ENCODE assay signal across 20 cellular contexts in genomic region chr7:116518971-116519370, GRCh38. TPM values are rescaled to one million over a fixed set of nuclear protein-coding genes. Genes with fewer than 3 reads are reported as not detected.
DNase-seq lines count a peak whose midpoint lies in the region; ATAC-seq and TF ChIP-seq lines count a peak whose summit lies in the region.
"Had no signal": no experiment of that assay in that cellular context is flagged by ENCODE, and none has a peak within 500 bp of the region (broad histone marks: within the 10 kb centered on the region; RNA-seq: fewer than 3 reads in every experiment).

No MANE protein-coding gene starts in this region.

- in situ Hi-C loops in Panc1 (cut with HindIII; ENCODE audit: low pct_unique_long_range_greater_than_20kb, low sequenced_read_pairs) = no loop called here

- no TSS peak for BruUV-seq in Panc1 (replicated peaks; lab: Mats Ljungman, UMichigan)

- H3K9me3 ChIP-seq in Panc1 (ENCODE audit: control insufficient read depth, insufficient read depth, low read depth, low read length) = no peaks in the 10 kb centered on the region
- H3K9me3 ChIP-seq: BE2C had no signal

- intact Hi-C loops in Panc1 (cut with micrococcal nuclease; ENCODE audit: unreplicated experiment) = no loop called here

- no peaks in the 10 kb centered on the region for H3K27me3 ChIP-seq in Panc1 (ENCODE audit: control insufficient read depth, insufficient read depth, low read length)

- no peak for DNase-seq in Panc1 (ENCODE audit: low read depth, low spot score)
- DNase-seq in NCI-H446 (lab: John Stamatoyannopoulos, UW) = no peak
- DNase-seq: BE2C; CD4-positive, CD25-positive, alpha-beta regulatory T cell; COR-L47; DMS79; NCI-H1105 treated with DMSO at 0.1 percent for 48 hours; NCI-H2029 treated with DMSO at 0.1 percent for 48 hours; NCI-H2171; NCI-H526; Right ventricle myocardium superior; SW 1271; T-helper 17 cell had no signal

- TF ChIP-seq CTCF in Panc1 (IDR thresholded peaks at IDR 0.05) = no peak

- ATAC-seq in GM18502 (IDR thresholded peaks at IDR 0.05; ENCODE audit: poor library complexity, unreplicated experiment) = peak; percentile 48
- peak; percentile 54 for ATAC-seq in GM19463 (IDR thresholded peaks at IDR 0.05; ENCODE audit: unreplicated experiment)
- peak; percentile 43 for ATAC-seq in HG03354 (IDR thresholded peaks at IDR 0.05; ENCODE audit: poor library complexity, severe bottlenecking, unreplicated experiment)
- no peak for ATAC-seq in Panc1
- ATAC-seq in GM21526 (IDR thresholded peaks at IDR 0.05; ENCODE audit: low FRiP score, unreplicated experiment) = no peak
- ATAC-seq in GM21576 (IDR thresholded peaks at IDR 0.05; ENCODE audit: unreplicated experiment) = no peak
- no peak for ATAC-seq in HG02623 (IDR thresholded peaks at IDR 0.05; ENCODE audit: unreplicated experiment)
- ATAC-seq: K562, T-helper 17 cell had no signal

- POLR2A ChIA-PET in Panc1 (lab: Charles Lee) = no interaction called here

- CTCF ChIA-PET in Panc1 (lab: Charles Lee) = no interaction called here

- H3K4me3 ChIP-seq in Panc1 (ENCODE audit: low read depth in 2 of 2, low read length in 2 of 2) = no peak overlapping the region
- H3K4me3 ChIP-seq: K562 had no signal

- H3K36me3 ChIP-seq in Panc1 (ENCODE audit: control insufficient read depth, insufficient read depth, low read length) = no peaks in the 10 kb centered on the region
- H3K36me3 ChIP-seq: BE2C had no signal

- H3K27ac ChIP-seq in Panc1 (ENCODE audit: low read length) = peak overlapping the region; percentile 92

- peaks cover 67% of the 10 kb centered on the region for H3K4me1 ChIP-seq in Panc1 (ENCODE audit: control insufficient read depth, insufficient read depth, low read length)
- H3K4me1 ChIP-seq: BE2C had no signal

RNA-seq across cellular contexts. Expression of gene CAV1, which starts 5.9 kb away (rescaled TPM):
- 496 TPM for total RNA-seq in Panc1 (2021; ENCODE audit: unreplicated experiment)
- 465 TPM for polyA plus RNA-seq in Panc1 (2012; ENCODE audit: insufficient read length)
- total RNA-seq: CD4-positive, CD25-positive, alpha-beta regulatory T cell had no signal

RNA-seq across cellular contexts. Expression of gene CAV2, which starts 19.4 kb away (rescaled TPM):
- total RNA-seq in Panc1 (2021; ENCODE audit: unreplicated experiment) = 217 TPM
- 199 TPM for polyA plus RNA-seq in Panc1 (2012; ENCODE audit: insufficient read length)
- total RNA-seq: CD4-positive, CD25-positive, alpha-beta regulatory T cell had no signal
- polyA plus RNA-seq: CD4-positive, CD25-positive, alpha-beta regulatory T cell had no signal

Comparison
In these comparisons a context has a peak if more than half of its experiments do, and no peak if none do; other contexts are left out.
1. ATAC-seq: peak in GM18502 (single experiment), GM19463 (single experiment) and HG03354 (single experiment); none in Panc1 (single experiment), GM21526 (single experiment), GM21576 (single experiment) and HG02623 (single experiment).